13 cellular contexts compared by ENCODE assay signal in genomic region chr3:126816956-126817777, GRCh38.
DNase-seq lines count a peak whose midpoint lies in the region; TF ChIP-seq lines count a peak whose summit lies in the region.
"Had no signal": no experiment of that assay in that cellular context is flagged by ENCODE, and none has a peak within 500 bp of the region (broad histone marks: within the 10 kb centered on the region; RNA-seq: fewer than 3 reads in every experiment).

No MANE protein-coding gene starts in this region.

- no peaks in the 10 kb centered on the region for H3K9me3 ChIP-seq in Caco-2
- peaks cover 0 to 2% (median 0%) of the 10 kb centered on the region in 4 donors for H3K9me3 ChIP-seq in esophagus muscularis mucosa
- H3K9me3 ChIP-seq in SJCRH30 (replicated peaks), result no peaks in the 10 kb centered on the region
- H3K9me3 ChIP-seq: adrenal gland had no signal

- DNase-seq in Caco-2 (no peak), NCI-H2107 treated with DMSO at 0.1 percent for 48 hours (lab: John Stamatoyannopoulos, UW; ENCODE audit: unreplicated experiment) (peak; percentile 55), esophagus muscularis mucosa (ENCODE audit: extremely low spot score) (peak; percentile 86), mesothelial cell of epicardium (ENCODE audit: low spot score in 2 of 2, unreplicated experiment in 2 of 2) (no peak), SJCRH30 (no peak)
- DNase-seq in stimulated activated CD4-positive, alpha-beta T cell treated with anti-CD3 and anti-CD28 coated beads, Interleukin-1b, Interleukin-23, amount 100 ng/mL, for 48 hours, result no peak
- no peak for DNase-seq in central memory CD4-positive, alpha-beta T cell
- no peak for DNase-seq in stimulated activated CD4-positive, alpha-beta T cell treated with anti-CD3 and anti-CD28 coated beads, Interleukin-12 subunit alpha, Interleukin-12 subunit beta, amount 100 ng/mL, for 4 hours
- DNase-seq: GDM1; NCI-H774; stimulated activated CD4-positive, alpha-beta T cell treated with anti-CD3 and anti-CD28 coated beads, Interleukin-4, amount 100 ng/mL, for 1 hour had no signal

- 70% methylated on average over 6 of the region's 6 CpGs for WGBS in esophagus muscularis mucosa

- CTCF ChIA-PET in Caco-2 (lab: Charles Lee), result interaction anchor here (0.6 kb wide), 1 partner anchor 19 kb away, joined by 3 read pairs; no protein-coding TSS in a partner anchor

- peaks cover 11% of the 10 kb centered on the region for H3K4me1 Mint-ChIP-seq in Caco-2 (ENCODE audit: low read depth, unreplicated experiment)
- H3K4me1 Mint-ChIP-seq in mesothelial cell of epicardium, result peaks cover 9% of the 10 kb centered on the region

- H3K27me3 ChIP-seq in Caco-2 (replicated peaks; ENCODE audit: control insufficient read depth, insufficient read depth, low read length), result no peaks in the 10 kb centered on the region
- no peaks in the 10 kb centered on the region for H3K27me3 ChIP-seq in esophagus muscularis mucosa
- H3K27me3 ChIP-seq in SJCRH30, result no peaks in the 10 kb centered on the region
- H3K27me3 ChIP-seq: adrenal gland had no signal

- no peak for TF ChIP-seq EP300 in esophagus muscularis mucosa (IDR thresholded peaks at IDR 0.05)

- H3K27me3 Mint-ChIP-seq in Caco-2 (ENCODE audit: insufficient read depth, unreplicated experiment), result no peaks in the 10 kb centered on the region
- no peaks in the 10 kb centered on the region for H3K27me3 Mint-ChIP-seq in mesothelial cell of epicardium (ENCODE audit: low read depth)

- H3K27ac Mint-ChIP-seq in Caco-2 (ENCODE audit: unreplicated experiment) (peak overlapping the region; percentile 6), mesothelial cell of epicardium (peak overlapping the region; percentile 19)

- intact Hi-C loops in Caco-2 (cut with micrococcal nuclease; ENCODE audit: unreplicated experiment), result no loop called here
- intact Hi-C loops in esophagus muscularis mucosa (cut with DNase I), result no loop called here

- H3K27ac ChIP-seq in esophagus muscularis mucosa (replicated peaks in 1 of 4) (no peak overlapping the region), SJCRH30 (no peak overlapping the region)
- H3K27ac ChIP-seq: adrenal gland had no signal

- POLR2A ChIA-PET in Caco-2 (lab: Charles Lee), result no interaction called here

- H3K4me3 Mint-ChIP-seq in Caco-2 (ENCODE audit: unreplicated experiment), result no peak overlapping the region
- no peak overlapping the region for H3K4me3 Mint-ChIP-seq in mesothelial cell of epicardium

- H3K36me3 Mint-ChIP-seq in Caco-2 (ENCODE audit: insufficient read depth, unreplicated experiment), result peaks cover 6% of the 10 kb centered on the region
- H3K36me3 Mint-ChIP-seq in mesothelial cell of epicardium, result peaks cover 9% of the 10 kb centered on the region

- H3K36me3 ChIP-seq in Caco-2 (ENCODE audit: control insufficient read depth, insufficient read depth, low read length), result no peaks in the 10 kb centered on the region
- H3K36me3 ChIP-seq in esophagus muscularis mucosa, result no peaks in the 10 kb centered on the region
- no peaks in the 10 kb centered on the region for H3K36me3 ChIP-seq in SJCRH30
- H3K36me3 ChIP-seq: adrenal gland had no signal

- no peak overlapping the region for H3K4me3 ChIP-seq in Caco-2 (ENCODE audit: low read depth, low read length)
- H3K4me3 ChIP-seq in esophagus muscularis mucosa, result no peak overlapping the region
- H3K4me3 ChIP-seq in SJCRH30, result no peak overlapping the region
- H3K4me3 ChIP-seq: adrenal gland, K562 had no signal

- TF ChIP-seq CTCF in Caco-2 (IDR thresholded peaks at IDR 0.05; ENCODE audit: insufficient read depth in 1 of 2, low read depth in 1 of 2, low read length in 1 of 2, severe bottlenecking in 1 of 2, unreplicated experiment in 1 of 2) (no peak), esophagus muscularis mucosa (IDR thresholded peaks at IDR 0.05) (no peak), mesothelial cell of epicardium (IDR thresholded peaks at IDR 0.05; ENCODE audit: unreplicated experiment) (no peak)

- 0 out of 2 replicates have a peak, but pooled peaks cover 6% of the 10 kb centered on the region for H3K4me1 ChIP-seq in Caco-2
- H3K4me1 ChIP-seq in esophagus muscularis mucosa, result peaks cover 13 to 20% (median 18%) of the 10 kb centered on the region in 4 donors
- H3K4me1 ChIP-seq in SJCRH30, result no peaks in the 10 kb centered on the region

- H3K9me3 Mint-ChIP-seq in Caco-2 (ENCODE audit: unreplicated experiment), result no peaks in the 10 kb centered on the region
- peaks cover 16% of the 10 kb centered on the region for H3K9me3 Mint-ChIP-seq in mesothelial cell of epicardium

- no peak for TF ChIP-seq POLR2A in esophagus muscularis mucosa (IDR thresholded peaks at IDR 0.05; ENCODE audit: low read depth)

- no TSS peak for BruUV-seq in Caco-2 (replicated peaks; lab: Mats Ljungman, UMichigan)

Comparison
In these comparisons a context has a peak if more than half of its experiments do, and no peak if none do; other contexts are left out.
1. DNase-seq: peak in NCI-H2107 treated with DMSO at 0.1 percent for 48 hours (single experiment) and esophagus muscularis mucosa (single experiment); none in Caco-2 (0 of 2), mesothelial cell of epicardium (0 of 2), stimulated activated CD4-positive, alpha-beta T cell treated with anti-CD3 and anti-CD28 coated beads, Interleukin-1b, Interleukin-23, amount 100 ng/mL, for 48 hours (single experiment), SJCRH30 (0 of 2), central memory CD4-positive, alpha-beta T cell (single experiment) and stimulated activated CD4-positive, alpha-beta T cell treated with anti-CD3 and anti-CD28 coated beads, Interleukin-12 subunit alpha, Interleukin-12 subunit beta, amount 100 ng/mL, for 4 hours (single experiment).